In genomic region chr11:61922539-61922938, GRCh38 we compare ENCODE assay signal across 8 cellular contexts. TPM values are rescaled to one million over a fixed set of nuclear protein-coding genes. Genes with fewer than 3 reads are reported as not detected.
DNase-seq lines count a peak whose midpoint lies in the region; ATAC-seq and TF ChIP-seq lines count a peak whose summit lies in the region.

No MANE protein-coding gene starts in this region.

- DNase-seq in AML-193 (lab: John Stamatoyannopoulos, UW) (peak; percentile 84 to 89), RPMI7951 (ENCODE audit: low read depth) (peak; percentile 88), fibroblast of peridontal ligament (ENCODE audit: extremely low read depth) (peak; percentile 87), superior temporal gyrus (ENCODE audit: extremely low spot score) (no peak), globus pallidus (ENCODE audit: low spot score) (no peak)

- H3K27ac ChIP-seq in neutrophil: peak overlapping the region; percentile 66

- H3K27me3 ChIP-seq in neutrophil: peaks cover 18% of the 10 kb centered on the region

- no peaks in the 10 kb centered on the region for H3K36me3 ChIP-seq in neutrophil

- no peaks in the 10 kb centered on the region for H3K9me3 ChIP-seq in neutrophil

- peaks cover 41 to 51% of the 10 kb centered on the region in 2 experiments for H3K4me1 ChIP-seq in neutrophil (ENCODE audit: control insufficient read depth in 1 of 2, insufficient read depth in 1 of 2, low read depth in 1 of 2, low read length in 1 of 2)

- H3K4me3 ChIP-seq in neutrophil (ENCODE audit: low read depth in 1 of 2, low read length in 1 of 2): peak overlapping the region in 1 of 2 experiments; percentile 22

- TF ChIP-seq CTCF in neutrophil (IDR thresholded peaks at IDR 0.05): peak; percentile 50

- ATAC-seq in GM19035 (IDR thresholded peaks at IDR 0.05; ENCODE audit: unreplicated experiment) (no peak), GM19324 (IDR thresholded peaks at IDR 0.05; ENCODE audit: low FRiP score, unreplicated experiment) (no peak)

RNA-seq across cellular contexts. Expression of gene RAB3IL1, which starts 5.2 kb away (rescaled TPM):
- 0.84 and 1.7 TPM in 2 replicates for total RNA-seq in RPMI7951 (2014; rRNA removed; shearing (Covaris generic))

RNA-seq across cellular contexts. Expression of gene BEST1, which starts 27.6 kb away (rescaled TPM):
- total RNA-seq in RPMI7951 (2014; rRNA removed; shearing (Covaris generic)): 0.10 and 0.12 TPM in 2 replicates

RNA-seq across cellular contexts. Expression of gene FADS3, which starts 31.2 kb away (rescaled TPM):
- 60.9 and 65.1 TPM in 2 replicates for total RNA-seq in RPMI7951 (2014; rRNA removed; shearing (Covaris generic))

RNA-seq across cellular contexts. Expression of gene FTH1, which starts 44.9 kb away (rescaled TPM):
- 726 and 869 TPM in 2 replicates for total RNA-seq in RPMI7951 (2014; rRNA removed; shearing (Covaris generic))

Comparison
In these comparisons a context has a peak if more than half of its experiments do, and no peak if none do; other contexts are left out.
1. DNase-seq: peak in AML-193 (2 of 2), RPMI7951 (single experiment) and fibroblast of peridontal ligament (single experiment); none in superior temporal gyrus (single experiment) and globus pallidus (single experiment).